ENCODE assay signal across 9 cellular contexts in the genomic region with DNA sequence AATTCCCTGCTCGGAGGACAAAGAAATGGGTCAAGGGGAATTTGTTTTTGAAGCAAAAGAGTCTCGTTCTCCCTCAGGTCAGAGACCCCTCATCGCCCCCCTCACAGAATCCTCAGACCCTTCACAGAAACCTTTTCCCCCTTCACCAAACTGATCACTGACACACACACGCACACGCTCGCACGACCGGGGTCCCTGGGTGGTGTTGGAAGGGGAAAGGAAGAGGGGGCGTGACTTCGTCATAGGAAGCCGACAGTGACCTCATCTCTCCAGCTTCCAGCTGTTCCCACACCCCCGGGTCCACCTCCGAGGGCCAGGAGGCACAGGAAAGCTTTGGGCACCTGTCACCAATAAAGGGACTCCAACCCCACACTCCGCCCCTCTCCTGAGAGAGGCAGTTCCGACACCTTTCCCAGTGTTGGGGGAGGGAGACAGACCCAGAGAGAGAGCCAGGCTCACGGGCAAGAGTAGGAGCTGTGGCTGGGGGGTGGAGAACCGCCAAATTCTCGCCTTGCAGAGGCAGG. TPM values are rescaled to one million over a fixed set of nuclear protein-coding genes. Genes with fewer than 3 reads are reported as not detected.
DNase-seq lines count a peak whose midpoint lies in the region; ATAC-seq and TF ChIP-seq lines count a peak whose summit lies in the region.
"Had no signal": no experiment of that assay in that cellular context is flagged by ENCODE, and none has a peak within 500 bp of the region (broad histone marks: within the 10 kb centered on the region; RNA-seq: fewer than 3 reads in every experiment).

No MANE protein-coding gene starts in this region.

- peak overlapping the region in 1 of 3 donors; percentile 17 for H3K27ac Mint-ChIP-seq in CD4-positive, CD25-positive, alpha-beta regulatory T cell

- H3K4me3 Mint-ChIP-seq in CD4-positive, CD25-positive, alpha-beta regulatory T cell = peak overlapping the region in 3 of 4 donors; percentile 66 to 76 (median 74)

- H3K36me3 Mint-ChIP-seq in CD4-positive, CD25-positive, alpha-beta regulatory T cell = no peaks in the 10 kb centered on the region

- DNase-seq in CD4-positive, CD25-positive, alpha-beta regulatory T cell = no peak
- DNase-seq in LNCaP clone FGC (ENCODE audit: low read depth) = no peak
- DNase-seq in astrocyte of the hippocampus (ENCODE audit: low read depth, low spot score) = peak; percentile 44
- peak; percentile 87 to 93 (median 90) for DNase-seq in right lobe of liver
- no peak for DNase-seq in GDM1 (lab: John Stamatoyannopoulos, UW)
- no peak for DNase-seq in activated CD4-positive, alpha-beta T cell treated with anti-CD3 and anti-CD28 coated beads, Interleukin-2, amount 50 U/mL, for 48 hours

- 1% methylated on average over 17 of the region's 18 CpGs for WGBS in right lobe of liver (ENCODE audit: insufficient coverage, low coverage, low lambda C conversion rate, missing lambda C conversion rate)

- peaks cover 0 to 12% (median 4%) of the 10 kb centered on the region in 4 donors for H3K4me1 Mint-ChIP-seq in CD4-positive, CD25-positive, alpha-beta regulatory T cell

- H3K27me3 ChIP-seq in CD4-positive, CD25-positive, alpha-beta regulatory T cell (ENCODE audit: control insufficient read depth, insufficient read depth, low read length) = peaks cover 18% of the 10 kb centered on the region
- H3K27me3 ChIP-seq in right lobe of liver = no peaks in the 10 kb centered on the region

- no peak overlapping the region for H3K27ac ChIP-seq in CD4-positive, CD25-positive, alpha-beta regulatory T cell (ENCODE audit: insufficient read depth, low read length, poor library complexity, severe bottlenecking)
- peak overlapping the region; percentile 53 to 78 (median 61) for H3K27ac ChIP-seq in right lobe of liver

- peaks cover 20% of the 10 kb centered on the region for H3K4me1 ChIP-seq in CD4-positive, CD25-positive, alpha-beta regulatory T cell (ENCODE audit: control insufficient read depth, insufficient read depth, low read length, poor library complexity, severe bottlenecking)
- H3K4me1 ChIP-seq in right lobe of liver = peaks cover 0 to 37% (median 3%) of the 10 kb centered on the region in 4 donors

- intact Hi-C loops in right lobe of liver (cut with DNase I) = no loop called here

- H3K36me3 ChIP-seq in CD4-positive, CD25-positive, alpha-beta regulatory T cell (ENCODE audit: control insufficient read depth, insufficient read depth, low read length) = no peaks in the 10 kb centered on the region
- H3K36me3 ChIP-seq in right lobe of liver = peaks cover 0 to 10% (median 0%) of the 10 kb centered on the region in 4 donors

- H3K27me3 Mint-ChIP-seq in CD4-positive, CD25-positive, alpha-beta regulatory T cell = peaks cover 10% of the 10 kb centered on the region

- no peak for ATAC-seq in CD4-positive, CD25-positive, alpha-beta regulatory T cell (ENCODE audit: low read depth in 2 of 2)
- ATAC-seq in right lobe of liver (peak; percentile 61 to 71 (median 66)), HG03342 (IDR thresholded peaks at IDR 0.05; ENCODE audit: unreplicated experiment) (no peak), GM21526 (IDR thresholded peaks at IDR 0.05; ENCODE audit: low FRiP score, unreplicated experiment) (no peak)

- H3K4me3 ChIP-seq in CD4-positive, CD25-positive, alpha-beta regulatory T cell (ENCODE audit: low read depth, low read length) = peak overlapping the region; percentile 15
- H3K4me3 ChIP-seq in LNCaP clone FGC (ENCODE audit: low read depth, low read length) (peak overlapping the region; percentile 36), right lobe of liver (peak overlapping the region; percentile 44 to 81 (median 75))
- H3K4me3 ChIP-seq: lung had no signal

- no peak for TF ChIP-seq CTCF in LNCaP clone FGC (IDR thresholded peaks at IDR 0.05; ENCODE audit: control insufficient read depth, extremely low read depth, insufficient read depth)
- no peak for TF ChIP-seq CTCF in right lobe of liver (IDR thresholded peaks at IDR 0.05)

- H3K9me3 Mint-ChIP-seq in CD4-positive, CD25-positive, alpha-beta regulatory T cell = no peaks in the 10 kb centered on the region

- TF ChIP-seq POLR2A in right lobe of liver (IDR thresholded peaks at IDR 0.05) = peak; percentile 93

- H3K9me3 ChIP-seq in CD4-positive, CD25-positive, alpha-beta regulatory T cell (ENCODE audit: control insufficient read depth in 2 of 2, low read length in 2 of 2) = no peaks in the 10 kb centered on the region
- H3K9me3 ChIP-seq in right lobe of liver = no peaks in the 10 kb centered on the region

RNA-seq across cellular contexts. Expression of a gene that starts 1.2 kb away (rescaled TPM):
- not detected for total RNA-seq in CD4-positive, CD25-positive, alpha-beta regulatory T cell
- polyA plus RNA-seq in CD4-positive, CD25-positive, alpha-beta regulatory T cell = under 1 TPM in 1 of 4 donors, not detected in 3; 0.24 TPM
- total RNA-seq in right lobe of liver = 100 to 1,000 TPM; 399 to 624 (median 417) TPM

RNA-seq across cellular contexts. Expression of a gene that starts 41.6 kb away (rescaled TPM):
- 2.9 TPM for total RNA-seq in CD4-positive, CD25-positive, alpha-beta regulatory T cell
- under 1 TPM; 0.22 to 0.73 (median 0.42) TPM for polyA plus RNA-seq in CD4-positive, CD25-positive, alpha-beta regulatory T cell
- total RNA-seq in right lobe of liver = 1 to 10 TPM; 3.0 to 6.4 (median 4.1) TPM

RNA-seq across cellular contexts. Expression of a gene that starts 41.7 kb away (rescaled TPM):
- 277 TPM for total RNA-seq in CD4-positive, CD25-positive, alpha-beta regulatory T cell
- polyA plus RNA-seq in CD4-positive, CD25-positive, alpha-beta regulatory T cell = 10 to 100 TPM; 73.6 to 92.3 (median 84.9) TPM
- total RNA-seq in right lobe of liver = 1,000 to 10,000 TPM in 3 of 6 experiments, 100 to 1,000 TPM in 3; 640 to 1,849 (median 1,071) TPM

RNA-seq across cellular contexts. Expression of a gene that starts 56.3 kb away (rescaled TPM):
- total RNA-seq in CD4-positive, CD25-positive, alpha-beta regulatory T cell = 35.8 TPM
- 10 to 100 TPM; 10.5 to 19.4 (median 15.7) TPM for polyA plus RNA-seq in CD4-positive, CD25-positive, alpha-beta regulatory T cell
- total RNA-seq in right lobe of liver = 10 to 100 TPM in 4 of 6 experiments, 1 to 10 TPM in 2; 9.6 to 13.5 (median 12.8) TPM

Comparison
In these comparisons a context has a peak if more than half of its experiments do, and no peak if none do; other contexts are left out.
1. ATAC-seq: peak in right lobe of liver (4 of 4); none in CD4-positive, CD25-positive, alpha-beta regulatory T cell (0 of 2), HG03342 (single experiment) and GM21526 (single experiment).
2. DNase-seq: peak in astrocyte of the hippocampus (single experiment) and right lobe of liver (3 of 3); none in CD4-positive, CD25-positive, alpha-beta regulatory T cell (0 of 3), LNCaP clone FGC (single experiment), GDM1 (single experiment) and activated CD4-positive, alpha-beta T cell treated with anti-CD3 and anti-CD28 coated beads, Interleukin-2, amount 50 U/mL, for 48 hours (0 of 2).
3. H3K4me3 ChIP-seq: peak in every context shown above with its lines; median percentile 75 in right lobe of liver; 36 in LNCaP clone FGC; 15 in CD4-positive, CD25-positive, alpha-beta regulatory T cell.
4. RNA of a gene that starts 1.2 kb away (total RNA-seq): 399 to 624 TPM in right lobe of liver; not detected in CD4-positive, CD25-positive, alpha-beta regulatory T cell (single experiment); every median in the first group is over 100 times any median in the second.